ENCODE assay signal across 16 cellular contexts in genomic region chr5:156460496-156460895, GRCh38.
DNase-seq lines count a peak whose midpoint lies in the region; ATAC-seq and TF ChIP-seq lines count a peak whose summit lies in the region.
"Had no signal": no experiment of that assay in that cellular context is flagged by ENCODE, and none has a peak within 500 bp of the region (broad histone marks: within the 10 kb centered on the region; RNA-seq: fewer than 3 reads in every experiment).

No MANE protein-coding gene starts in this region.

- no peak overlapping the region for H3K9ac ChIP-seq in fibroblast of lung (ENCODE audit: insufficient read depth, low read length)

- peak overlapping the region in 2 of 3 experiments; percentile 24 to 42 for H3K27ac Mint-ChIP-seq in nephron
- no peak overlapping the region for H3K27ac Mint-ChIP-seq in activated naive CD8-positive, alpha-beta T cell treated with anti-CD3 and anti-CD28 coated beads for 36 hours
- H3K27ac Mint-ChIP-seq: CD14-positive monocyte, HFFc6, IgD-negative memory B cell had no signal

- ATAC-seq in heart right ventricle = no peak

- H3K36me3 ChIP-seq in fibroblast of lung (ENCODE audit: control insufficient read depth, insufficient read depth, low read length) (no peaks in the 10 kb centered on the region), heart right ventricle (no peaks in the 10 kb centered on the region)

- peaks cover 37% of the 10 kb centered on the region for H3K4me1 Mint-ChIP-seq in nephron
- no peaks in the 10 kb centered on the region for H3K4me1 Mint-ChIP-seq in activated naive CD8-positive, alpha-beta T cell treated with anti-CD3 and anti-CD28 coated beads for 36 hours
- H3K4me1 Mint-ChIP-seq: CD14-positive monocyte had no signal

- H3K27me3 ChIP-seq in fibroblast of lung (ENCODE audit: control insufficient read depth, insufficient read depth, low read length) (no peaks in the 10 kb centered on the region), heart right ventricle (no peaks in the 10 kb centered on the region)

- no peaks in the 10 kb centered on the region for H3K79me2 ChIP-seq in fibroblast of lung (ENCODE audit: control insufficient read depth, insufficient read depth, low read length)

- intact Hi-C loops in posterior vena cava (cut with DNase I) (no loop called here), heart right ventricle (cut with DNase I) (no loop called here)

- no peak overlapping the region for H3K27ac ChIP-seq in fibroblast of lung (ENCODE audit: insufficient read depth, low read length)
- no peak overlapping the region for H3K27ac ChIP-seq in heart right ventricle
- H3K27ac ChIP-seq: HL-60 had no signal

- no peaks in the 10 kb centered on the region for H3K27me3 Mint-ChIP-seq in nephron (ENCODE audit: low read depth)
- peaks cover 36% of the 10 kb centered on the region for H3K27me3 Mint-ChIP-seq in activated naive CD8-positive, alpha-beta T cell treated with anti-CD3 and anti-CD28 coated beads for 36 hours

- no peak for TF ChIP-seq CTCF in fibroblast of lung (conservative IDR thresholded peaks at IDR 0.05 in 1 of 2, IDR thresholded peaks at IDR 0.05 in 1 of 2; ENCODE audit: low read depth in 1 of 2, low read length in 2 of 2)
- TF ChIP-seq CTCF in nephron (IDR thresholded peaks at IDR 0.05; ENCODE audit: unreplicated experiment in 3 of 3) = no peak
- no peak for TF ChIP-seq CTCF in heart right ventricle (IDR thresholded peaks at IDR 0.05)

- H3K4me2 ChIP-seq in fibroblast of lung (ENCODE audit: extremely low read depth, insufficient read depth, low read length) = no peak overlapping the region

- DNase-seq in AG08395 (ENCODE audit: low spot score) (peak; percentile 16), HCEC 1CT (peak; percentile 25), fibroblast of lung (ENCODE audit: low read depth in 2 of 2) (peak; percentile 42 to 59), posterior vena cava (ENCODE audit: low spot score) (no peak), heart right ventricle (no peak)
- no peak for DNase-seq in activated naive CD8-positive, alpha-beta T cell treated with anti-CD3 and anti-CD28 coated beads for 36 hours
- DNase-seq: DMS79, HFFc6, Karpas-422, NCI-H1092 treated with DMSO at 0.1 percent for 48 hours, NCI-H2081, SHP77 had no signal

- H3K4me3 ChIP-seq in fibroblast of lung (replicated peaks in 1 of 4; ENCODE audit: control extremely low read depth in 1 of 4, insufficient read depth in 1 of 4, low read depth in 3 of 4, low read length in 4 of 4) (no peak overlapping the region), heart right ventricle (no peak overlapping the region)

- H3K36me3 Mint-ChIP-seq in nephron (ENCODE audit: low read depth) = no peaks in the 10 kb centered on the region
- H3K36me3 Mint-ChIP-seq in activated naive CD8-positive, alpha-beta T cell treated with anti-CD3 and anti-CD28 coated beads for 36 hours = no peaks in the 10 kb centered on the region
- H3K36me3 Mint-ChIP-seq: CD14-positive monocyte, IgD-negative memory B cell had no signal

- no peaks in the 10 kb centered on the region for H3K9me3 ChIP-seq in fibroblast of lung (ENCODE audit: control insufficient read depth, insufficient read depth, low read depth, low read length)
- no peaks in the 10 kb centered on the region for H3K9me3 ChIP-seq in heart right ventricle

- H4K20me1 ChIP-seq in fibroblast of lung (ENCODE audit: control insufficient read depth, extremely low read depth, insufficient read depth, low read length) = no peaks in the 10 kb centered on the region

- no peak overlapping the region for H2AFZ ChIP-seq in fibroblast of lung (ENCODE audit: low read length)

- H3K9me3 Mint-ChIP-seq in nephron = no peaks in the 10 kb centered on the region
- no peaks in the 10 kb centered on the region for H3K9me3 Mint-ChIP-seq in activated naive CD8-positive, alpha-beta T cell treated with anti-CD3 and anti-CD28 coated beads for 36 hours

- no peaks in the 10 kb centered on the region for H3K4me1 ChIP-seq in fibroblast of lung (ENCODE audit: control insufficient read depth, extremely low read depth, insufficient read depth, low read length)
- H3K4me1 ChIP-seq in heart right ventricle = peaks cover 0 to under 1% (median 0%) of the 10 kb centered on the region in 9 donors

- H3K4me3 Mint-ChIP-seq in nephron = no peak overlapping the region
- H3K4me3 Mint-ChIP-seq in activated naive CD8-positive, alpha-beta T cell treated with anti-CD3 and anti-CD28 coated beads for 36 hours = no peak overlapping the region
- H3K4me3 Mint-ChIP-seq: CD14-positive monocyte, HFFc6, IgD-negative memory B cell had no signal

Comparison
In these comparisons a context has a peak if more than half of its experiments do, and no peak if none do; other contexts are left out.
1. DNase-seq: peak in AG08395 (single experiment), HCEC 1CT (single experiment) and fibroblast of lung (2 of 2); none in posterior vena cava (single experiment), heart right ventricle (0 of 2) and activated naive CD8-positive, alpha-beta T cell treated with anti-CD3 and anti-CD28 coated beads for 36 hours (single experiment).